In genomic region chr14:102040153-102040552, GRCh38 we compare ENCODE assay signal across 18 cellular contexts. TPM values are rescaled to one million over a fixed set of nuclear protein-coding genes. Genes with fewer than 3 reads are reported as not detected.
DNase-seq lines count a peak whose midpoint lies in the region; TF ChIP-seq lines count a peak whose summit lies in the region.
"Had no signal": no experiment of that assay in that cellular context is flagged by ENCODE, and none has a peak within 500 bp of the region (broad histone marks: within the 10 kb centered on the region; RNA-seq: fewer than 3 reads in every experiment).

No MANE protein-coding gene starts in this region.

- H4K5ac ChIP-seq in mesendoderm (ENCODE audit: low read length), result no peak overlapping the region

- POLR2A ChIA-PET in activated CD4-positive, alpha-beta memory T cell treated with anti-CD3 and anti-CD28 coated beads for 36 hours (lab: Charles Lee), result no interaction called here
- POLR2A ChIA-PET in activated CD4-positive, alpha-beta memory T cell treated with anti-CD3 and anti-CD28 coated beads, Interleukin-2, amount 10 ng/mL, durations not matched to agents 7 days and 5 days (lab: Charles Lee), result no interaction called here
- POLR2A ChIA-PET in Caco-2 (lab: Charles Lee), result no interaction called here

- H2BK15ac ChIP-seq in mesendoderm (replicated peaks; ENCODE audit: low read depth), result no peak overlapping the region

- no peak overlapping the region for H3K18ac ChIP-seq in mesendoderm (ENCODE audit: low read length)

- H3K27me3 Mint-ChIP-seq in activated CD4-positive, alpha-beta memory T cell treated with anti-CD3 and anti-CD28 coated beads for 36 hours, result no peaks in the 10 kb centered on the region
- no peaks in the 10 kb centered on the region for H3K27me3 Mint-ChIP-seq in activated CD4-positive, alpha-beta memory T cell treated with anti-CD3 and anti-CD28 coated beads, Interleukin-2, amount 10 ng/mL, durations not matched to agents 7 days and 5 days
- no peaks in the 10 kb centered on the region for H3K27me3 Mint-ChIP-seq in Caco-2 (ENCODE audit: insufficient read depth, unreplicated experiment)
- H3K27me3 Mint-ChIP-seq: B cell; CD4-positive, alpha-beta T cell; CD8-positive, alpha-beta memory T cell had no signal

- no peak for TF ChIP-seq CTCF in Caco-2 (IDR thresholded peaks at IDR 0.05; ENCODE audit: insufficient read depth in 1 of 2, low read depth in 1 of 2, low read length in 1 of 2, severe bottlenecking in 1 of 2, unreplicated experiment in 1 of 2)

- BruUV-seq in Caco-2 (replicated peaks; lab: Mats Ljungman, UMichigan), result no TSS peak

- no peak for DNase-seq in activated CD4-positive, alpha-beta memory T cell treated with anti-CD3 and anti-CD28 coated beads for 36 hours
- no peak for DNase-seq in activated CD4-positive, alpha-beta memory T cell treated with anti-CD3 and anti-CD28 coated beads, Interleukin-2, amount 10 ng/mL, durations not matched to agents 7 days and 5 days
- DNase-seq in NCI-H2227 (lab: John Stamatoyannopoulos, UW; ENCODE audit: unreplicated experiment), result peak; percentile 55
- DNase-seq in mesendoderm, result peak; percentile 41
- no peak for DNase-seq in middle frontal gyrus (ENCODE audit: extremely low spot score, low spot score)
- DNase-seq in Caco-2, result no peak
- DNase-seq: Calu3; CD4-positive, alpha-beta T cell; CD8-positive, alpha-beta memory T cell; DMS53; DMS79 treated with DMSO at 0.1 percent for 48 hours; GF-D8 had no signal

- no peak overlapping the region for H3K23ac ChIP-seq in mesendoderm (ENCODE audit: low read length)

- H3K9me3 ChIP-seq in Caco-2, result no peaks in the 10 kb centered on the region
- H3K9me3 ChIP-seq: BLaER1, HAP-1 had no signal

- no peak overlapping the region for H3K27ac ChIP-seq in mesendoderm (ENCODE audit: low read depth, low read length)
- H3K27ac ChIP-seq: 22Rv1, BLaER1, C4-2B had no signal

- H4K8ac ChIP-seq in mesendoderm (ENCODE audit: low read depth, low read length), result no peak overlapping the region

- H3K9ac ChIP-seq in mesendoderm (ENCODE audit: low read length), result no peak overlapping the region
- H3K9ac ChIP-seq: BLaER1 had no signal

- intact Hi-C loops in activated CD4-positive, alpha-beta memory T cell treated with anti-CD3 and anti-CD28 coated beads for 36 hours (cut with micrococcal nuclease), result no loop called here
- intact Hi-C loops in Caco-2 (cut with micrococcal nuclease; ENCODE audit: unreplicated experiment), result loop anchor here (10.0 kb wide), 1 partner anchor 75 kb away; the partner anchor contains the start of gene DYNC1H1

- H3K27ac Mint-ChIP-seq in activated CD4-positive, alpha-beta memory T cell treated with anti-CD3 and anti-CD28 coated beads for 36 hours, result peak overlapping the region; percentile 18
- no peak overlapping the region for H3K27ac Mint-ChIP-seq in activated CD4-positive, alpha-beta memory T cell treated with anti-CD3 and anti-CD28 coated beads, Interleukin-2, amount 10 ng/mL, durations not matched to agents 7 days and 5 days
- no peak overlapping the region for H3K27ac Mint-ChIP-seq in Caco-2 (ENCODE audit: unreplicated experiment)
- H3K27ac Mint-ChIP-seq: B cell; CD4-positive, alpha-beta T cell; CD8-positive, alpha-beta memory T cell; GM23338 had no signal

- no peaks in the 10 kb centered on the region for H3K27me3 ChIP-seq in mesendoderm (ENCODE audit: insufficient read depth, low read length, poor library complexity)
- H3K27me3 ChIP-seq in Caco-2 (replicated peaks; ENCODE audit: control insufficient read depth, insufficient read depth, low read length), result no peaks in the 10 kb centered on the region
- H3K27me3 ChIP-seq: BLaER1 had no signal

- H3K9me3 Mint-ChIP-seq in activated CD4-positive, alpha-beta memory T cell treated with anti-CD3 and anti-CD28 coated beads for 36 hours, result no peaks in the 10 kb centered on the region
- no peaks in the 10 kb centered on the region for H3K9me3 Mint-ChIP-seq in activated CD4-positive, alpha-beta memory T cell treated with anti-CD3 and anti-CD28 coated beads, Interleukin-2, amount 10 ng/mL, durations not matched to agents 7 days and 5 days
- no peaks in the 10 kb centered on the region for H3K9me3 Mint-ChIP-seq in Caco-2 (ENCODE audit: unreplicated experiment)
- H3K9me3 Mint-ChIP-seq: CD4-positive, alpha-beta T cell; CD8-positive, alpha-beta memory T cell; GM23338 had no signal

- no peaks in the 10 kb centered on the region for H3K4me1 Mint-ChIP-seq in activated CD4-positive, alpha-beta memory T cell treated with anti-CD3 and anti-CD28 coated beads for 36 hours (ENCODE audit: low read depth)
- no peaks in the 10 kb centered on the region for H3K4me1 Mint-ChIP-seq in activated CD4-positive, alpha-beta memory T cell treated with anti-CD3 and anti-CD28 coated beads, Interleukin-2, amount 10 ng/mL, durations not matched to agents 7 days and 5 days
- H3K4me1 Mint-ChIP-seq in Caco-2 (ENCODE audit: low read depth, unreplicated experiment), result no peaks in the 10 kb centered on the region
- H3K4me1 Mint-ChIP-seq: B cell; CD8-positive, alpha-beta memory T cell; GM23338 had no signal

- peaks cover 62% of the 10 kb centered on the region for H3K36me3 Mint-ChIP-seq in activated CD4-positive, alpha-beta memory T cell treated with anti-CD3 and anti-CD28 coated beads for 36 hours
- H3K36me3 Mint-ChIP-seq in activated CD4-positive, alpha-beta memory T cell treated with anti-CD3 and anti-CD28 coated beads, Interleukin-2, amount 10 ng/mL, durations not matched to agents 7 days and 5 days (ENCODE audit: low read depth), result peaks cover 84% of the 10 kb centered on the region
- peaks cover 71% of the 10 kb centered on the region for H3K36me3 Mint-ChIP-seq in Caco-2 (ENCODE audit: insufficient read depth, unreplicated experiment)

- H3K4ac ChIP-seq in mesendoderm (ENCODE audit: low read depth, low read length), result no peak overlapping the region

- H3K4me1 ChIP-seq in mesendoderm (ENCODE audit: control insufficient read depth, low read depth, low read length) (no peaks in the 10 kb centered on the region), Caco-2 (no peaks in the 10 kb centered on the region)
- H3K4me1 ChIP-seq: HAP-1 had no signal

- H3K79me2 ChIP-seq in mesendoderm (ENCODE audit: control insufficient read depth, insufficient read depth, low read length), result no peaks in the 10 kb centered on the region

- no CpG with 5 or more reads among the region's 13 CpGs for WGBS in mesendoderm (ENCODE audit: extremely low coverage, insufficient coverage, low lambda C conversion rate)

- H3K4me2 ChIP-seq in mesendoderm (ENCODE audit: low read length), result no peak overlapping the region
- H3K4me2 ChIP-seq: BLaER1, GM23338 had no signal

- H2BK5ac ChIP-seq in mesendoderm (ENCODE audit: low read length), result no peak overlapping the region

- H2BK120ac ChIP-seq in mesendoderm (ENCODE audit: low read depth, low read length), result no peak overlapping the region

- CTCF ChIA-PET in activated CD4-positive, alpha-beta memory T cell treated with anti-CD3 and anti-CD28 coated beads for 36 hours (lab: Charles Lee), result no interaction called here
- CTCF ChIA-PET in activated CD4-positive, alpha-beta memory T cell treated with anti-CD3 and anti-CD28 coated beads, Interleukin-2, amount 10 ng/mL, durations not matched to agents 7 days and 5 days (lab: Charles Lee), result no interaction called here
- CTCF ChIA-PET in Caco-2 (lab: Charles Lee), result interaction anchor here (0.6 kb wide), 1 partner anchor 18 kb away, joined by 3 read pairs; no protein-coding TSS in a partner anchor

- H3K56ac ChIP-seq in mesendoderm (ENCODE audit: low read length), result no peak overlapping the region

- no peak overlapping the region for H3K4me3 Mint-ChIP-seq in activated CD4-positive, alpha-beta memory T cell treated with anti-CD3 and anti-CD28 coated beads for 36 hours
- no peak overlapping the region for H3K4me3 Mint-ChIP-seq in activated CD4-positive, alpha-beta memory T cell treated with anti-CD3 and anti-CD28 coated beads, Interleukin-2, amount 10 ng/mL, durations not matched to agents 7 days and 5 days
- no peak overlapping the region for H3K4me3 Mint-ChIP-seq in Caco-2 (ENCODE audit: unreplicated experiment)
- H3K4me3 Mint-ChIP-seq: B cell; CD4-positive, alpha-beta T cell; CD8-positive, alpha-beta memory T cell; GM23338 had no signal

- H3K4me3 ChIP-seq in mesendoderm (ENCODE audit: low read length) (no peak overlapping the region), Caco-2 (ENCODE audit: low read depth, low read length) (no peak overlapping the region)
- H3K4me3 ChIP-seq: BLaER1, GM23338, HAP-1 had no signal

- H2AK5ac ChIP-seq in mesendoderm (ENCODE audit: low read length), result no peak overlapping the region

- H3K79me1 ChIP-seq in mesendoderm (ENCODE audit: low read length), result no peaks in the 10 kb centered on the region

- H3K36me3 ChIP-seq in mesendoderm (ENCODE audit: control insufficient read depth, insufficient read depth, low read length) (peaks cover 46% of the 10 kb centered on the region), Caco-2 (ENCODE audit: control insufficient read depth, insufficient read depth, low read length) (peaks cover 3% of the 10 kb centered on the region)

RNA-seq across cellular contexts. Expression of gene HSP90AA1, which starts 46.7 kb away (rescaled TPM):
- total RNA-seq in activated CD4-positive, alpha-beta memory T cell treated with anti-CD3 and anti-CD28 coated beads for 36 hours, result 1,000 to 10,000 TPM; 1,107 to 1,148 TPM
- total RNA-seq in activated CD4-positive, alpha-beta memory T cell treated with anti-CD3 and anti-CD28 coated beads, Interleukin-2, amount 10 ng/mL, durations not matched to agents 7 days and 5 days, result 100 to 1,000 TPM; 466 to 472 TPM
- 1,232 TPM for polyA plus RNA-seq in mesendoderm (2013, experiment 1 of 2)
- polyA plus RNA-seq in mesendoderm (2013, experiment 2 of 2), result 1,230 TPM
- 464 and 478 TPM in 2 replicates for total RNA-seq in Caco-2 (2022)

Comparison
In these comparisons a context has a peak if more than half of its experiments do, and no peak if none do; other contexts are left out.
1. DNase-seq: peak in NCI-H2227 (single experiment) and mesendoderm (single experiment); none in activated CD4-positive, alpha-beta memory T cell treated with anti-CD3 and anti-CD28 coated beads for 36 hours (single experiment), activated CD4-positive, alpha-beta memory T cell treated with anti-CD3 and anti-CD28 coated beads, Interleukin-2, amount 10 ng/mL, durations not matched to agents 7 days and 5 days (single experiment), middle frontal gyrus (single experiment) and Caco-2 (0 of 2).